8 cellular contexts compared by ENCODE assay signal in genomic region chr2:174681983-174682577, GRCh38.
DNase-seq lines count a peak whose midpoint lies in the region; ATAC-seq, FAIRE-seq and TF ChIP-seq lines count a peak whose summit lies in the region.

No MANE protein-coding gene starts in this region.

- ATAC-seq in GM21717 (IDR thresholded peaks at IDR 0.05; ENCODE audit: unreplicated experiment) (peak; percentile 44), omental fat pad (ENCODE audit: low FRiP score) (peak; percentile 66)

- H3K4me3 ChIP-seq in fibroblast of villous mesenchyme (ENCODE audit: low read depth, low read length), result peak overlapping the region; percentile 68

- DNase-seq in LHCN-M2 (ENCODE audit: low read depth) (peak; percentile 41), fibroblast of villous mesenchyme (ENCODE audit: low read depth) (peak; percentile 25), omental fat pad (ENCODE audit: low spot score) (no peak), RCC 7860 (ENCODE audit: low spot score) (no peak), NCI-H524 treated with DMSO at 0.1 percent for 48 hours (lab: John Stamatoyannopoulos, UW) (no peak)
- DNase-seq in activated T-cell treated with anti-CD3 and anti-CD28 coated beads, Interleukin-2, amount 50 U/mL, for 48 hours, result peak; percentile 60 to 69

- H3K4me1 ChIP-seq in ES-I3 (ENCODE audit: insufficient read depth, low read length), result 0 out of 2 replicates have a peak, but pooled peaks cover 3% of the 10 kb centered on the region

- H3K9ac ChIP-seq in ES-I3 (ENCODE audit: low read depth, low read length), result peak overlapping the region; percentile 61

- no peak for TF ChIP-seq CTCF in fibroblast of villous mesenchyme (IDR thresholded peaks at IDR 0.05; ENCODE audit: insufficient read depth, low read depth, low read length)
- no peak for TF ChIP-seq CTCF in omental fat pad (IDR thresholded peaks at IDR 0.05)

- H3K9me3 ChIP-seq in ES-I3 (ENCODE audit: control insufficient read depth, insufficient read depth, low read length), result no peaks in the 10 kb centered on the region

- no peaks in the 10 kb centered on the region for H3K36me3 ChIP-seq in ES-I3 (ENCODE audit: insufficient read depth, low read length)

- FAIRE-seq in RCC 7860 (lab: Jason Lieb, UNC), result no peak

Comparison
In these comparisons a context has a peak if more than half of its experiments do, and no peak if none do; other contexts are left out.
1. DNase-seq: peak in LHCN-M2 (single experiment), activated T-cell treated with anti-CD3 and anti-CD28 coated beads, Interleukin-2, amount 50 U/mL, for 48 hours (2 of 2) and fibroblast of villous mesenchyme (single experiment); none in omental fat pad (single experiment), RCC 7860 (single experiment) and NCI-H524 treated with DMSO at 0.1 percent for 48 hours (single experiment).